22 cellular contexts compared by ENCODE assay signal in the genomic region with DNA sequence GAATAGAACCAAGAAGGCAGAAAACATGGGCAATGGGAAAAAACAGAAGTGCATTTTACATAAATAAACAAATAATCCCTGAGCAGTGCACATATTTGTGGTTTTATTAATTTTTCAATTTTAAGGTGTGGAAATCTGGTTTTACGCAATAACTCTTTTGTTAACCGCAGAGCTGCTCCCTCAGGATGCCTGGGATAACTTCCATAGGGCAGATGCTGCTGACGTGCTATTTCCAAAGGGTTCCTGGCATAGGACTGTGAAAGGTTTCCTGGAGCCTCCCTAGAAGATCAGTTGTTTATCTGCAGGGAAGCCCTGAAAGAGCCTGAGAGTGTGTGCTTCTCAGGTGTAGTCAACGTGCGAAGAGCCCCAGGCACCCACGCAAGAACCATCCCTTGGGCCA.
DNase-seq lines count a peak whose midpoint lies in the region; ATAC-seq and TF ChIP-seq lines count a peak whose summit lies in the region.
"Had no signal": no experiment of that assay in that cellular context is flagged by ENCODE, and none has a peak within 500 bp of the region (broad histone marks: within the 10 kb centered on the region; RNA-seq: fewer than 3 reads in every experiment).

No MANE protein-coding gene starts in this region.

- no peak overlapping the region for H3K4me3 Mint-ChIP-seq in neural progenitor cell
- H3K4me3 Mint-ChIP-seq: stimulated activated naive B cell treated with anti-CD40 and anti-IgM and Interleukin-4, amounts not matched to agents 10 μg/mL and 1 μg/mL and 100 μg/mL, for 72 hours had no signal

- peaks cover 2% of the 10 kb centered on the region for H3K36me3 Mint-ChIP-seq in neural progenitor cell
- H3K36me3 Mint-ChIP-seq: stimulated activated naive B cell treated with anti-CD40 and anti-IgM and Interleukin-4, amounts not matched to agents 10 μg/mL and 1 μg/mL and 100 μg/mL, for 72 hours had no signal

- H3K36me3 ChIP-seq in neural progenitor cell = no peaks in the 10 kb centered on the region
- H3K36me3 ChIP-seq: left lung, pancreas, spleen, upper lobe of right lung had no signal

- POLR2A ChIA-PET in RWPE1 (lab: Yijun Ruan, JAX; ENCODE audit: low non-redundant PET) = no interaction called here

- no peaks in the 10 kb centered on the region for H3K79me2 ChIP-seq in neural progenitor cell (ENCODE audit: low read depth)

- no peak overlapping the region for H3K4me3 ChIP-seq in AG10803 (ENCODE audit: low read length)
- H3K4me3 ChIP-seq in neural progenitor cell = no peak overlapping the region
- H3K4me3 ChIP-seq: left lung, pancreas, spleen, upper lobe of right lung had no signal

- H3K27ac ChIP-seq in RWPE1 (peak overlapping the region; percentile 53), neural progenitor cell (no peak overlapping the region)
- H3K27ac ChIP-seq: left lung, pancreas, spleen, upper lobe of right lung had no signal

- H3K4me1 ChIP-seq in neural progenitor cell = peaks cover 20% of the 10 kb centered on the region
- H3K4me1 ChIP-seq: left lung, pancreas, spleen had no signal

- no peaks in the 10 kb centered on the region for H4K20me1 ChIP-seq in neural progenitor cell (ENCODE audit: low read depth)

- DNase-seq in AG10803 (ENCODE audit: low read depth) = peak; percentile 84
- DNase-seq in RWPE1 (ENCODE audit: low spot score) = peak; percentile 77
- peak; percentile 88 for DNase-seq in fibroblast of gingiva (ENCODE audit: low read depth)
- DNase-seq in neural progenitor cell (ENCODE audit: low spot score) = peak; percentile 20
- no peak for DNase-seq in stimulated activated CD4-positive, alpha-beta T cell treated with anti-CD3 and anti-CD28 coated beads, Interleukin-12 subunit alpha, Interleukin-12 subunit beta, amount 100 ng/mL, for 4 hours
- no peak for DNase-seq in DMS79 treated with DMSO at 0.1 percent for 48 hours (lab: John Stamatoyannopoulos, UW)
- no peak for DNase-seq in NCI-H2081 treated with DMSO at 0.1 percent for 48 hours (lab: John Stamatoyannopoulos, UW)
- DNase-seq: activated CD4-positive, alpha-beta T cell treated with anti-CD3 and anti-CD28 coated beads for 4 hours; activated CD8-positive, alpha-beta memory T cell treated with anti-CD3 and anti-CD28 coated beads, Interleukin-2, amount 50 U/mL, for 4 hours; Caco-2; dermis blood vessel endothelial cell; left lung; MM.1S; NCI-H187; NCI-H524 treated with DMSO at 0.1 percent for 48 hours; pancreas; SK-N-SH; spleen; stimulated activated naive B cell treated with anti-CD40 and anti-IgM and Interleukin-4, amounts not matched to agents 10 μg/mL and 1 μg/mL and 100 μg/mL, for 72 hours; upper lobe of right lung had no signal

- TF ChIP-seq CTCF in AG10803 (conservative IDR thresholded peaks at IDR 0.05; ENCODE audit: low read length) (no peak), RWPE1 (conservative IDR thresholded peaks at IDR 0.05; ENCODE audit: low read depth) (no peak), neural progenitor cell (IDR thresholded peaks at IDR 0.05) (no peak)

- H2AFZ ChIP-seq in neural progenitor cell (replicated peaks) = no peak overlapping the region

- H3K4me2 ChIP-seq in neural progenitor cell = peak overlapping the region; percentile 37
- H3K4me2 ChIP-seq: SK-N-SH had no signal

- peak overlapping the region; percentile 92 for H3K27ac Mint-ChIP-seq in neural progenitor cell
- H3K27ac Mint-ChIP-seq: stimulated activated naive B cell treated with anti-CD40 and anti-IgM and Interleukin-4, amounts not matched to agents 10 μg/mL and 1 μg/mL and 100 μg/mL, for 72 hours had no signal

- ATAC-seq in GM19452 (IDR thresholded peaks at IDR 0.05; ENCODE audit: unreplicated experiment) = no peak
- ATAC-seq: esophagus mucosa; left lung; pancreas; stimulated activated naive B cell treated with anti-CD40 and anti-IgM and Interleukin-4, amounts not matched to agents 10 μg/mL and 1 μg/mL and 100 μg/mL, for 72 hours; upper lobe of right lung had no signal

- peaks cover 52% of the 10 kb centered on the region for H3K4me1 Mint-ChIP-seq in neural progenitor cell
- H3K4me1 Mint-ChIP-seq: stimulated activated naive B cell treated with anti-CD40 and anti-IgM and Interleukin-4, amounts not matched to agents 10 μg/mL and 1 μg/mL and 100 μg/mL, for 72 hours had no signal

- CTCF ChIA-PET in RWPE1 (lab: Yijun Ruan, JAX) = interaction anchor here (0.6 to 1.2 kb wide), 3 partner anchors 10 to 241 kb away, joined by 3 to 4 read pairs (median 3); no protein-coding TSS in a partner anchor

- H3K9ac ChIP-seq in neural progenitor cell = no peak overlapping the region
- H3K9ac ChIP-seq: SK-N-SH had no signal

- H3K27me3 ChIP-seq in neural progenitor cell = no peaks in the 10 kb centered on the region
- H3K27me3 ChIP-seq: left lung, spleen, upper lobe of right lung had no signal

- no peaks in the 10 kb centered on the region for H3K9me3 Mint-ChIP-seq in neural progenitor cell
- H3K9me3 Mint-ChIP-seq: stimulated activated naive B cell treated with anti-CD40 and anti-IgM and Interleukin-4, amounts not matched to agents 10 μg/mL and 1 μg/mL and 100 μg/mL, for 72 hours had no signal

- H3K27me3 Mint-ChIP-seq in neural progenitor cell (ENCODE audit: insufficient read depth, low read depth) = peaks cover 3% of the 10 kb centered on the region
- H3K27me3 Mint-ChIP-seq: stimulated activated naive B cell treated with anti-CD40 and anti-IgM and Interleukin-4, amounts not matched to agents 10 μg/mL and 1 μg/mL and 100 μg/mL, for 72 hours had no signal

- H3F3A ChIP-seq in neural progenitor cell (ENCODE audit: low read depth) = no peaks in the 10 kb centered on the region

- H3K9me3 ChIP-seq in neural progenitor cell (ENCODE audit: low read depth) = no peaks in the 10 kb centered on the region
- H3K9me3 ChIP-seq: Caco-2, left lung, pancreas, SK-N-SH, spleen, upper lobe of right lung had no signal

Comparison
In these comparisons a context has a peak if more than half of its experiments do, and no peak if none do; other contexts are left out.
1. DNase-seq: peak in AG10803 (single experiment), RWPE1 (single experiment), fibroblast of gingiva (single experiment) and neural progenitor cell (single experiment); none in stimulated activated CD4-positive, alpha-beta T cell treated with anti-CD3 and anti-CD28 coated beads, Interleukin-12 subunit alpha, Interleukin-12 subunit beta, amount 100 ng/mL, for 4 hours (single experiment), DMS79 treated with DMSO at 0.1 percent for 48 hours (single experiment) and NCI-H2081 treated with DMSO at 0.1 percent for 48 hours (single experiment).